In genomic region chr6:170228581-170229310, GRCh38 we compare ENCODE assay signal across 18 cellular contexts.
DNase-seq lines count a peak whose midpoint lies in the region; ATAC-seq and TF ChIP-seq lines count a peak whose summit lies in the region.
"Had no signal": no experiment of that assay in that cellular context is flagged by ENCODE, and none has a peak within 500 bp of the region (broad histone marks: within the 10 kb centered on the region; RNA-seq: fewer than 3 reads in every experiment).

No MANE protein-coding gene starts in this region.

- H3K4me1 ChIP-seq in right cardiac atrium (ENCODE audit: control insufficient read depth, insufficient read depth, low read length), result no peaks in the 10 kb centered on the region
- peaks cover 0 to 8% of the 10 kb centered on the region in 2 donors for H3K4me1 ChIP-seq in left lung

- no peaks in the 10 kb centered on the region for H3K36me3 ChIP-seq in left lung
- H3K36me3 ChIP-seq: BLaER1 had no signal

- WGBS in right cardiac atrium, result 94% methylated on average over 21 of the region's 21 CpGs

- TF ChIP-seq CTCF in RWPE1 (conservative IDR thresholded peaks at IDR 0.05; ENCODE audit: low read depth) (no peak), left lung (IDR thresholded peaks at IDR 0.05) (no peak)

- H3K4me3 ChIP-seq in right cardiac atrium (ENCODE audit: low read length) (no peak overlapping the region), left lung (no peak overlapping the region)
- H3K4me3 ChIP-seq: BLaER1, GM12878 had no signal

- peak; percentile 51 for DNase-seq in cardiac septum (ENCODE audit: low spot score)
- DNase-seq in right cardiac atrium, result no peak
- no peak for DNase-seq in RWPE1 (ENCODE audit: low spot score)
- peak; percentile 10 to 52 for DNase-seq in left lung
- DNase-seq in posterior vena cava (ENCODE audit: low spot score), result peak; percentile 78
- no peak for DNase-seq in stimulated activated CD4-positive, alpha-beta T cell treated with anti-CD3 and anti-CD28 coated beads, Interleukin-15, amount 100 ng/mL, for 24 hours
- no peak for DNase-seq in DMS53 (lab: John Stamatoyannopoulos, UW)
- DNase-seq: 8988T; AML-193; Calu3; CD4-positive, CD25-positive, alpha-beta regulatory T cell; DMS 273 treated with DMSO at 0.1 percent for 48 hours; DMS79 had no signal

- CTCF ChIA-PET in RWPE1 (lab: Yijun Ruan, JAX), result interaction anchor here (1.2 kb wide), 1 partner anchor 397 kb away, joined by 4 read pairs; no protein-coding TSS in a partner anchor

- H3K27me3 ChIP-seq in right cardiac atrium (ENCODE audit: control insufficient read depth, insufficient read depth), result no peaks in the 10 kb centered on the region
- H3K27me3 ChIP-seq in left lung, result peaks cover 0 to 8% of the 10 kb centered on the region in 2 donors
- H3K27me3 ChIP-seq: BLaER1 had no signal

- ATAC-seq in right cardiac atrium (no peak), left lung (no peak), GM18861 (IDR thresholded peaks at IDR 0.05; ENCODE audit: unreplicated experiment) (no peak)
- ATAC-seq: GM12878, HCT116 had no signal

- H3K9me3 ChIP-seq in right cardiac atrium (ENCODE audit: control insufficient read depth, low read length) (no peaks in the 10 kb centered on the region), left lung (no peaks in the 10 kb centered on the region)
- H3K9me3 ChIP-seq: BLaER1 had no signal

- H3K27ac ChIP-seq in right cardiac atrium (ENCODE audit: low read length) (no peak overlapping the region), RWPE1 (peak overlapping the region; percentile 100), left lung (no peak overlapping the region)
- H3K27ac ChIP-seq: BLaER1, HL-60 had no signal

- intact Hi-C loops in cardiac septum (cut with DNase I), result no loop called here
- intact Hi-C loops in right cardiac atrium (cut with DNase I), result no loop called here
- intact Hi-C loops in left lung (cut with DNase I), result no loop called here
- intact Hi-C loops in posterior vena cava (cut with DNase I), result no loop called here

- POLR2A ChIA-PET in RWPE1 (lab: Yijun Ruan, JAX; ENCODE audit: low non-redundant PET), result no interaction called here

Comparison
In these comparisons a context has a peak if more than half of its experiments do, and no peak if none do; other contexts are left out.
1. DNase-seq: peak in cardiac septum (single experiment), left lung (2 of 2) and posterior vena cava (single experiment); none in right cardiac atrium (0 of 3), RWPE1 (single experiment), stimulated activated CD4-positive, alpha-beta T cell treated with anti-CD3 and anti-CD28 coated beads, Interleukin-15, amount 100 ng/mL, for 24 hours (single experiment) and DMS53 (single experiment).